In the genomic region with DNA sequence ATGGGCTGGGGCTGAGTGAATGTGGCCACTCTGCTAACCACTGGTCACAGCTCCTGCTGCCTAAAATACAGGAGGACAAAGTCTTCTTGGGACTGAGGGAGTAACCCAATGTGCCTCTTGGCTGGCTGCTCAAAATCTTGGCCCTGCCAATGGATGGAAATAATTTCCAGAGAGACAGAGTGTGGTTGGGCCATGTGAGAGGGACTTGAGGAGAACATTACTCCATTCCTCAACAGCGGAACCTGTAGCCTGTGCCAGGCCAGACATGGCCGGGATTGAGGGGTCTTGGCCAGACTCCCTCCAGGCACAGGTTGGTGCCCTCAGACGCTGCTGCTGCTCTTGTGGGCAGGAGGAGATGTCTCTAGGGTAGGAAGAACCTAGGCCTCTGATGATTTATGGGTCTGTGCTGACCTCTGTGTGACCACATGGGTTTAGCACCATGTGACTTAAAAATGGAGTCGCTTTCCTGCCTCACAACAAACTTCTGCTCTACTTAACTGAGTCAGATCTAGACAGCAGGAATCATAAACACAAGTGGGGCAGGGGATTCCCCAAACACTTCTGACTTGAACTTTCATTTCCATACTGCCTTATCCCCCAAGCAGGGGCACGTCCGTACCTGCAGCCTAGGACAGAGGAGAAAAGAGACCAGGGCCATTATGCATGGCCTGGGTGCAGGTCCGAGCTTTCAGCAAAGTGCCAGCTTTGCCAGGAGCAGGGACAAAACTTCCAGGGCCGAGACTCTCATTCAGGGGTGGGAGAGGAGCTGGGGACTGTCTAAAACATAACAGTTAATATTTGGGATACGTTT, we compare ENCODE assay signal across 8 cellular contexts.
DNase-seq lines count a peak whose midpoint lies in the region; ATAC-seq lines count a peak whose summit lies in the region.

No MANE protein-coding gene starts in this region.

- H3K4me1 Mint-ChIP-seq in activated CD4-positive, alpha-beta T cell treated with anti-CD3 and anti-CD28 coated beads, Interleukin-2, amount 10 ng/mL, durations not matched to agents 7 days and 5 days = peaks cover 86% of the 10 kb centered on the region

- no peaks in the 10 kb centered on the region for H3K9me3 Mint-ChIP-seq in activated CD4-positive, alpha-beta T cell treated with anti-CD3 and anti-CD28 coated beads, Interleukin-2, amount 10 ng/mL, durations not matched to agents 7 days and 5 days

- H3K27me3 Mint-ChIP-seq in activated CD4-positive, alpha-beta T cell treated with anti-CD3 and anti-CD28 coated beads, Interleukin-2, amount 10 ng/mL, durations not matched to agents 7 days and 5 days = no peaks in the 10 kb centered on the region

- ATAC-seq in GM18508 (IDR thresholded peaks at IDR 0.05; ENCODE audit: insufficient read depth, unreplicated experiment) = peak; percentile 75
- peak; percentile 85 for ATAC-seq in HG02759 (IDR thresholded peaks at IDR 0.05; ENCODE audit: unreplicated experiment)

- POLR2A ChIA-PET in activated CD4-positive, alpha-beta T cell treated with anti-CD3 and anti-CD28 coated beads, Interleukin-2, amount 10 ng/mL, durations not matched to agents 7 days and 5 days (lab: Charles Lee) = no interaction called here

- CTCF ChIA-PET in activated CD4-positive, alpha-beta T cell treated with anti-CD3 and anti-CD28 coated beads, Interleukin-2, amount 10 ng/mL, durations not matched to agents 7 days and 5 days (lab: Charles Lee) = interaction anchor here (0.5 to 3.8 kb wide), 10 partner anchors 9 to 54 kb away, joined by 3 to 24 read pairs (median 4); no protein-coding TSS in a partner anchor

- peak; percentile 58 for DNase-seq in activated CD4-positive, alpha-beta T cell treated with anti-CD3 and anti-CD28 coated beads, Interleukin-2, amount 10 ng/mL, durations not matched to agents 7 days and 5 days
- DNase-seq in glomerular visceral epithelial cell (ENCODE audit: extremely low spot score) = peak; percentile 15
- DNase-seq in stimulated activated naive CD4-positive, alpha-beta T cell treated with Interleukin-2 at 50 U/mL for 16 hours (lab: John Stamatoyannopoulos, UW) = peak; percentile 57
- DNase-seq in NCI-H524 (lab: John Stamatoyannopoulos, UW) = no peak
- DNase-seq in NCI-H510A treated with DMSO at 0.1 percent for 48 hours (lab: John Stamatoyannopoulos, UW) = no peak
- no peak for DNase-seq in DMS 273 treated with DMSO at 0.1 percent for 48 hours (lab: John Stamatoyannopoulos, UW)

- peak overlapping the region; percentile 80 for H3K27ac Mint-ChIP-seq in activated CD4-positive, alpha-beta T cell treated with anti-CD3 and anti-CD28 coated beads, Interleukin-2, amount 10 ng/mL, durations not matched to agents 7 days and 5 days

- peak overlapping the region; percentile 58 for H3K4me3 Mint-ChIP-seq in activated CD4-positive, alpha-beta T cell treated with anti-CD3 and anti-CD28 coated beads, Interleukin-2, amount 10 ng/mL, durations not matched to agents 7 days and 5 days

- peaks cover 15% of the 10 kb centered on the region for H3K36me3 Mint-ChIP-seq in activated CD4-positive, alpha-beta T cell treated with anti-CD3 and anti-CD28 coated beads, Interleukin-2, amount 10 ng/mL, durations not matched to agents 7 days and 5 days (ENCODE audit: low read depth)

Comparison
In these comparisons a context has a peak if more than half of its experiments do, and no peak if none do; other contexts are left out.
1. DNase-seq: peak in activated CD4-positive, alpha-beta T cell treated with anti-CD3 and anti-CD28 coated beads, Interleukin-2, amount 10 ng/mL, durations not matched to agents 7 days and 5 days (single experiment), glomerular visceral epithelial cell (single experiment) and stimulated activated naive CD4-positive, alpha-beta T cell treated with Interleukin-2 at 50 U/mL for 16 hours (single experiment); none in NCI-H524 (0 of 2), NCI-H510A treated with DMSO at 0.1 percent for 48 hours (single experiment) and DMS 273 treated with DMSO at 0.1 percent for 48 hours (single experiment).